16 cellular contexts compared by ENCODE assay signal in the genomic region with DNA sequence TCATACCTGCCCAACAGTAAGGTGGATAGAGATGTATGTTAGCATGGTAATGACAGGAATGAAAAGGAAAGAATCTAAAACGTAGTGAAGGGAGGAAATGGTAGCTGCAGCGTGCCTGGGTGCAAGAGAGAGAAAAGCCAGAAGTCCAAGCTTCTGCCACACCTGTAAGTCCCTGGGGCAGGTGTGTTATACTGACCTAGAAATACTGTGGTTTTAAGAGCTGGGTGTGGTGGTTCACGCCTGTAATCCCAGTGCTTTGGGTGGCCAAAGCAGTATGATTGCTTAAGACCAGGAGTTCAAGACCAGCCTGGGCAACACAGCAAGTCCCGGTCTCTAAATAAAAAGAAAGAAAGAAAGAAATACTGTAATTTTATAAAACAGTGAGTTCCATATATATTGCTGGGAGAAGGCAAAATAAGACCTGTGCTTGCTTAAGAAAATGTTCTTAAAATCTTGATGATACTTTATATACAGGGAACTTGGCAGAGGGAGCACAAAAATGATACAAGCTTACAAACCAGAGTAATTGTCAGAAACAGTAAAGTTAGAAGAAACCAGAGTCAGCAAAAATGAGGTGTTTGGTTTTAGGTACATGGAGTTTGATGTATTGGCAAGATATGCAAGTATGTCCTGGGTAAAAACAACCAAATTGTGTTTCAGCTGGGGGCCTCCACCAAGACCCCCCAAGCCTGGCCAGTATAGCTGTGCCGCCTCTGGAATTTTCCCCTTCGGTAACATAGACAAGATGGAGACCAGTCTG. TPM values are rescaled to one million over a fixed set of nuclear protein-coding genes. Genes with fewer than 3 reads are reported as not detected.
"Had no signal": no experiment of that assay in that cellular context is flagged by ENCODE, and none has a peak within 500 bp of the region (broad histone marks: within the 10 kb centered on the region; RNA-seq: fewer than 3 reads in every experiment).

No MANE protein-coding gene starts in this region.

- H3K27ac ChIP-seq: epithelial cell of prostate, gastroesophageal sphincter, left lung, lower lobe of right lung had no signal

- H3K4me3 Mint-ChIP-seq: dendritic cell treated with granulocyte-macrophage colony-stimulating factor and Interleukin-4, amounts not matched to agents 40 ng/mL and 50 ng/mL, for 4 days; effector memory CD8-positive, alpha-beta T cell; memory B cell; mesothelial cell of epicardium; nephron progenitor cell had no signal

- H3K27me3 ChIP-seq: esophagus squamous epithelium, gastroesophageal sphincter, left lung had no signal

- ATAC-seq: effector memory CD8-positive, alpha-beta T cell; gastroesophageal sphincter; left lung; lower lobe of right lung had no signal

- H3K9me3 ChIP-seq: esophagus squamous epithelium, gastroesophageal sphincter, left lung, lower lobe of right lung had no signal

- H3K9me3 Mint-ChIP-seq: dendritic cell treated with granulocyte-macrophage colony-stimulating factor and Interleukin-4, amounts not matched to agents 40 ng/mL and 50 ng/mL, for 4 days; effector memory CD8-positive, alpha-beta T cell; memory B cell; mesothelial cell of epicardium; nephron progenitor cell had no signal

- H3K4me1 ChIP-seq: gastroesophageal sphincter, left lung, lower lobe of right lung had no signal

- H3K27me3 Mint-ChIP-seq: effector memory CD8-positive, alpha-beta T cell; memory B cell had no signal

- FAIRE-seq: colon, small intestine, urothelium cell line had no signal

- H3K4me1 Mint-ChIP-seq: mesothelial cell of epicardium, nephron progenitor cell had no signal

- DNase-seq: esophagus squamous epithelium, islet precursor cell, left lung, lower lobe of right lung, small intestine had no signal

- H3K4me3 ChIP-seq: esophagus squamous epithelium, gastroesophageal sphincter, left lung, lower lobe of right lung had no signal

- H3K27ac Mint-ChIP-seq: dendritic cell treated with granulocyte-macrophage colony-stimulating factor and Interleukin-4, amounts not matched to agents 40 ng/mL and 50 ng/mL, for 4 days; memory B cell; mesothelial cell of epicardium; nephron progenitor cell had no signal

RNA-seq across cellular contexts. Expression of gene ALOX12, which starts 6.6 kb away (rescaled TPM):
- total RNA-seq: osteoblast, pulmonary artery endothelial cell had no signal

RNA-seq across cellular contexts. Expression of gene BCL6B, which starts 20.4 kb away (rescaled TPM):
- total RNA-seq: mesothelial cell of epicardium, osteoblast had no signal
